Comparison of ENCODE assay signal across 8 cellular contexts in genomic region chr18:10559566-10560456, GRCh38. TPM values are rescaled to one million over a fixed set of nuclear protein-coding genes. Genes with fewer than 3 reads are reported as not detected.
DNase-seq lines count a peak whose midpoint lies in the region; ATAC-seq and TF ChIP-seq lines count a peak whose summit lies in the region.

No MANE protein-coding gene starts in this region.

- H3K79me2 ChIP-seq in fibroblast of lung (ENCODE audit: control insufficient read depth, insufficient read depth, low read length), result no peaks in the 10 kb centered on the region

- H3K36me3 ChIP-seq in fibroblast of lung (ENCODE audit: control insufficient read depth, insufficient read depth, low read length), result no peaks in the 10 kb centered on the region

- peak; percentile 20 for DNase-seq in NCI-H345 treated with DMSO at 0.1 percent for 48 hours (lab: John Stamatoyannopoulos, UW; ENCODE audit: unreplicated experiment)
- no peak for DNase-seq in fibroblast of lung (ENCODE audit: low read depth in 2 of 2)
- peak; percentile 16 for DNase-seq in putamen (ENCODE audit: low spot score)
- DNase-seq in HK-2 (ENCODE audit: unreplicated experiment), result no peak

- H3K4me1 ChIP-seq in fibroblast of lung (ENCODE audit: control insufficient read depth, extremely low read depth, insufficient read depth, low read length), result no peaks in the 10 kb centered on the region

- no peaks in the 10 kb centered on the region for H3K9me3 ChIP-seq in fibroblast of lung (ENCODE audit: control insufficient read depth, insufficient read depth, low read depth, low read length)

- H4K20me1 ChIP-seq in fibroblast of lung (ENCODE audit: control insufficient read depth, extremely low read depth, insufficient read depth, low read length), result no peaks in the 10 kb centered on the region

- H3K4me3 ChIP-seq in fibroblast of lung (replicated peaks in 1 of 4; ENCODE audit: control extremely low read depth in 1 of 4, insufficient read depth in 1 of 4, low read depth in 3 of 4, low read length in 4 of 4), result peak overlapping the region in 1 of 4 experiments; percentile 12

- ATAC-seq in GM19395 (IDR thresholded peaks at IDR 0.05; ENCODE audit: unreplicated experiment) (peak; percentile 44), HG02840 (IDR thresholded peaks at IDR 0.05; ENCODE audit: low FRiP score, unreplicated experiment) (no peak), HG02970 (IDR thresholded peaks at IDR 0.05; ENCODE audit: low FRiP score, unreplicated experiment) (no peak)

- peak overlapping the region; percentile 8 for H3K4me2 ChIP-seq in fibroblast of lung (ENCODE audit: extremely low read depth, insufficient read depth, low read length)

- H3K27me3 ChIP-seq in fibroblast of lung (ENCODE audit: control insufficient read depth, insufficient read depth, low read length), result no peaks in the 10 kb centered on the region

- TF ChIP-seq CTCF in C4-2B (conservative IDR thresholded peaks at IDR 0.05) (no peak), fibroblast of lung (conservative IDR thresholded peaks at IDR 0.05 in 1 of 2, IDR thresholded peaks at IDR 0.05 in 1 of 2; ENCODE audit: low read depth in 1 of 2, low read length in 2 of 2) (no peak)

- peak overlapping the region; percentile 40 for H2AFZ ChIP-seq in fibroblast of lung (ENCODE audit: low read length)

- peak overlapping the region; percentile 22; the same call in 1 of the 2 replicates for H3K27ac ChIP-seq in C4-2B
- no peak overlapping the region for H3K27ac ChIP-seq in fibroblast of lung (ENCODE audit: insufficient read depth, low read length)

- H3K9ac ChIP-seq in fibroblast of lung (ENCODE audit: insufficient read depth, low read length), result no peak overlapping the region

RNA-seq across cellular contexts. Expression of gene NAPG, which starts 34.0 kb away (rescaled TPM):
- total RNA-seq in fibroblast of lung, result 30.8 and 33.7 TPM in 2 replicates
- polyA plus RNA-seq in fibroblast of lung, result 22.7 and 23.1 TPM in 2 replicates
- 15.0 and 17.5 TPM in 2 replicates for polyA plus RNA-seq in fibroblast of lung (2012)
- polyA minus RNA-seq in fibroblast of lung (ENCODE audit: low replicate concordance), result 9.8 and 18.0 TPM in 2 replicates

Comparison
In these comparisons a context has a peak if more than half of its experiments do, and no peak if none do; other contexts are left out.
1. DNase-seq: peak in NCI-H345 treated with DMSO at 0.1 percent for 48 hours (single experiment) and putamen (single experiment); none in fibroblast of lung (0 of 2) and HK-2 (single experiment).